Comparison of ENCODE assay signal across 40 cellular contexts in genomic region chr19:51301266-51301665, GRCh38. TPM values are rescaled to one million over a fixed set of nuclear protein-coding genes. Genes with fewer than 3 reads are reported as not detected.
"Had no signal": no experiment of that assay in that cellular context is flagged by ENCODE, and none has a peak within 500 bp of the region (broad histone marks: within the 10 kb centered on the region; RNA-seq: fewer than 3 reads in every experiment).

No MANE protein-coding gene starts in this region.

- H3K4me2 ChIP-seq: KMS-11 had no signal

- H3K27ac ChIP-seq: KMS-11 had no signal

- H3K9ac ChIP-seq: KMS-11 had no signal

- DNase-seq: Karpas-422, Kasumi-1, MG63, MM.1S, MV-4-11, NCI-H1048, NCI-H1092, NCI-H1092 treated with DMSO at 0.1 percent for 48 hours, NCI-H1105, NCI-H1105 treated with DMSO at 0.1 percent for 48 hours, NCI-H1417, NCI-H1417 treated with DMSO at 0.1 percent for 48 hours, NCI-H1436 treated with DMSO at 0.1 percent for 48 hours, NCI-H146, NCI-H1694, NCI-H1694 treated with DMSO at 0.1 percent for 48 hours, NCI-H187, NCI-H187 treated with DMSO at 0.1 percent for 48 hours, NCI-H1930, NCI-H2029, NCI-H2029 treated with DMSO at 0.1 percent for 48 hours, NCI-H2081, NCI-H2081 treated with DMSO at 0.1 percent for 48 hours, NCI-H2107, NCI-H2171, NCI-H2171 treated with DMSO at 0.1 percent for 48 hours, NCI-H2227 treated with DMSO at 0.1 percent for 48 hours, NCI-H226, NCI-H345, NCI-H446, NCI-H446 treated with DMSO at 0.1 percent for 48 hours, NCI-H510A, NCI-H510A treated with DMSO at 0.1 percent for 48 hours, NCI-H524, NCI-H524 treated with DMSO at 0.1 percent for 48 hours had no signal

- H3K27me3 ChIP-seq: MG63 had no signal

- H3K4me3 ChIP-seq: MG63 had no signal

RNA-seq across cellular contexts. Expression of gene IGLON5, which starts 10.2 kb away (rescaled TPM):
- total RNA-seq: LHCN-M2, M059J, MCF 10A, NCI-H460 had no signal

RNA-seq across cellular contexts. Expression of gene SIGLECL1, which starts 50.4 kb away (rescaled TPM):
- total RNA-seq: LHCN-M2, M059J, MCF 10A, NCI-H460 had no signal
